In genomic region chr3:126912027-126912422, GRCh38 we compare ENCODE assay signal across 9 cellular contexts.
A peak's percentile ranks its signal among the peaks of the same experiment; 100 is the strongest.
DNase-seq lines count a peak whose midpoint lies in the region; ATAC-seq and TF ChIP-seq lines count a peak whose summit lies in the region.
"Had no signal": no experiment of that assay in that cellular context is flagged by ENCODE, and none has a peak within 500 bp of the region (broad histone marks: within the 10 kb centered on the region; RNA-seq: fewer than 3 reads in every experiment).

No MANE protein-coding gene starts in this region.

- H4K20me1 ChIP-seq in hepatocyte (ENCODE audit: insufficient read depth, poor library complexity, severe bottlenecking): no peaks in the 10 kb centered on the region

- peaks cover 0 to 2% of the 10 kb centered on the region in 2 donors for H3K27me3 Mint-ChIP-seq in CD8-positive, alpha-beta memory T cell
- peaks cover 64% of the 10 kb centered on the region for H3K27me3 Mint-ChIP-seq in IgD-negative memory B cell
- H3K27me3 Mint-ChIP-seq in natural killer cell (ENCODE audit: low read depth in 2 of 2): peaks cover 38 to 45% of the 10 kb centered on the region in 2 donors

- no peaks in the 10 kb centered on the region for H3K36me3 ChIP-seq in CD8-positive, alpha-beta memory T cell (ENCODE audit: insufficient read depth, low read length)
- H3K36me3 ChIP-seq in brain microvascular endothelial cell (replicated peaks) (no peaks in the 10 kb centered on the region), hepatocyte (replicated peaks; ENCODE audit: insufficient read depth, low read depth) (no peaks in the 10 kb centered on the region), gastroesophageal sphincter (peaks cover 0 to 23% of the 10 kb centered on the region in 2 donors)
- H3K36me3 ChIP-seq: pancreas had no signal

- no peaks in the 10 kb centered on the region for H3K27me3 ChIP-seq in CD8-positive, alpha-beta memory T cell (ENCODE audit: insufficient read depth, low read length, poor library complexity, severe bottlenecking)
- H3K27me3 ChIP-seq in brain microvascular endothelial cell (replicated peaks) (no peaks in the 10 kb centered on the region), hepatocyte (no peaks in the 10 kb centered on the region), gastroesophageal sphincter (no peaks in the 10 kb centered on the region)
- H3K27me3 ChIP-seq: pancreas had no signal

- peaks cover 27% of the 10 kb centered on the region for H3K4me1 ChIP-seq in CD8-positive, alpha-beta memory T cell (ENCODE audit: insufficient read depth, low read length)
- H3K4me1 ChIP-seq in hepatocyte (ENCODE audit: insufficient read depth): no peaks in the 10 kb centered on the region
- H3K4me1 ChIP-seq in gastroesophageal sphincter: peaks cover 0 to 6% (median 0%) of the 10 kb centered on the region in 3 donors
- H3K4me1 ChIP-seq: pancreas had no signal

- peaks cover 7 to 8% (median 7%) of the 10 kb centered on the region in 3 donors for H3K36me3 Mint-ChIP-seq in CD8-positive, alpha-beta memory T cell
- H3K36me3 Mint-ChIP-seq in IgD-negative memory B cell: peaks cover 6% of the 10 kb centered on the region
- H3K36me3 Mint-ChIP-seq in natural killer cell: peaks cover 6% of the 10 kb centered on the region

- TF ChIP-seq CTCF in brain microvascular endothelial cell (IDR thresholded peaks at IDR 0.05; ENCODE audit: low read depth, low read length, missing control alignments): no peak
- no peak for TF ChIP-seq CTCF in natural killer cell (IDR thresholded peaks at IDR 0.05)
- TF ChIP-seq CTCF in hepatocyte (IDR thresholded peaks at IDR 0.05; ENCODE audit: poor library complexity): no peak
- no peak for TF ChIP-seq CTCF in gastroesophageal sphincter (IDR thresholded peaks at IDR 0.05)

- H3K27ac Mint-ChIP-seq in CD8-positive, alpha-beta memory T cell: peak overlapping the region; percentile 62 to 95 (median 90)
- H3K27ac Mint-ChIP-seq in IgD-negative memory B cell: peak overlapping the region; percentile 73 to 93 (median 93)
- peak overlapping the region; percentile 89 to 95 for H3K27ac Mint-ChIP-seq in natural killer cell

- in situ Hi-C loops in brain microvascular endothelial cell (cut with HindIII; ENCODE audit: low pct_ligation_motif_present, low sequenced_read_pairs): no loop called here

- H3K9me3 Mint-ChIP-seq in CD8-positive, alpha-beta memory T cell: no peaks in the 10 kb centered on the region
- H3K9me3 Mint-ChIP-seq in IgD-negative memory B cell (no peaks in the 10 kb centered on the region), natural killer cell (peaks cover 0 to 2% of the 10 kb centered on the region in 2 donors)

- no peaks in the 10 kb centered on the region for H3K79me2 ChIP-seq in hepatocyte

- CTCF ChIA-PET in CD8-positive, alpha-beta memory T cell (lab: Charles Lee): interaction anchor here (0.8 to 1.2 kb wide), 3 partner anchors 10 to 233 kb away, joined by 3 read pairs; no protein-coding TSS in a partner anchor

- intact Hi-C loops in natural killer cell (cut with micrococcal nuclease): no loop called here

- H3K27ac ChIP-seq in CD8-positive, alpha-beta memory T cell (ENCODE audit: low read depth, low read length): peak overlapping the region; percentile 28
- H3K27ac ChIP-seq in brain microvascular endothelial cell (peak overlapping the region; percentile 73), hepatocyte (no peak overlapping the region), gastroesophageal sphincter (no peak overlapping the region)

- no peak overlapping the region for H3K4me2 ChIP-seq in hepatocyte

- H3K4me3 ChIP-seq in CD8-positive, alpha-beta memory T cell (ENCODE audit: low read length): no peak overlapping the region
- no peak overlapping the region for H3K4me3 ChIP-seq in brain microvascular endothelial cell (ENCODE audit: low read depth, low read length)
- H3K4me3 ChIP-seq in hepatocyte: no peak overlapping the region
- no peak overlapping the region for H3K4me3 ChIP-seq in gastroesophageal sphincter
- H3K4me3 ChIP-seq: pancreas had no signal

- no peak for TF ChIP-seq POLR2A in gastroesophageal sphincter (IDR thresholded peaks at IDR 0.05)

- over 99% methylated on average over 9 of the region's 9 CpGs for WGBS in hepatocyte (ENCODE audit: low lambda C conversion rate, missing lambda C conversion rate)
- 100% methylated on average over 2 of the region's 9 CpGs; no CpG with 5 or more reads in 1 of the 2 donors for WGBS in gastroesophageal sphincter (ENCODE audit: low coverage in 1 of 2), 2 donors

- no peak for DNase-seq in CD8-positive, alpha-beta memory T cell
- DNase-seq in brain microvascular endothelial cell (no peak), natural killer cell (no peak), hepatocyte (ENCODE audit: low spot score) (no peak), GM03348 (ENCODE audit: low spot score) (no peak)

- no peak for TF ChIP-seq EP300 in gastroesophageal sphincter (IDR thresholded peaks at IDR 0.05)

- ATAC-seq in natural killer cell: peak in 1 of 3 donors; percentile 20
- no peak for ATAC-seq in HG03175 (IDR thresholded peaks at IDR 0.05; ENCODE audit: unreplicated experiment)
- no peak for ATAC-seq in gastroesophageal sphincter

- POLR2A ChIA-PET in CD8-positive, alpha-beta memory T cell (lab: Charles Lee): no interaction called here

- H3K4me1 Mint-ChIP-seq in CD8-positive, alpha-beta memory T cell: peaks cover 43 to 52% (median 44%) of the 10 kb centered on the region in 3 donors
- H3K4me1 Mint-ChIP-seq in IgD-negative memory B cell: peaks cover 21 to 27% (median 23%) of the 10 kb centered on the region in 3 donors
- H3K4me1 Mint-ChIP-seq in natural killer cell: peaks cover 48 to 49% of the 10 kb centered on the region in 2 donors

- H2AFZ ChIP-seq in hepatocyte: no peak overlapping the region

- H3K9me3 ChIP-seq in CD8-positive, alpha-beta memory T cell (ENCODE audit: low read length): no peaks in the 10 kb centered on the region
- H3K9me3 ChIP-seq in hepatocyte (ENCODE audit: low read depth): no peaks in the 10 kb centered on the region
- H3K9me3 ChIP-seq in gastroesophageal sphincter: no peaks in the 10 kb centered on the region
- H3K9me3 ChIP-seq: pancreas had no signal

- no peaks in the 10 kb centered on the region for H3K9me2 ChIP-seq in hepatocyte (replicated peaks; ENCODE audit: insufficient read depth)

- H3K4me3 Mint-ChIP-seq in CD8-positive, alpha-beta memory T cell: peak overlapping the region in 6 of 7 donors; percentile 71 to 86 (median 78)
- peak overlapping the region in 3 of 4 donors; percentile 14 to 84 (median 76) for H3K4me3 Mint-ChIP-seq in IgD-negative memory B cell
- peak overlapping the region; percentile 88 for H3K4me3 Mint-ChIP-seq in natural killer cell

Comparison
In these comparisons a context has a peak if more than half of its experiments do, and no peak if none do; other contexts are left out.
1. H3K27ac ChIP-seq: peak in CD8-positive, alpha-beta memory T cell (single experiment) and brain microvascular endothelial cell (single experiment); none in hepatocyte (single experiment) and gastroesophageal sphincter (0 of 4).
2. Peak in every context shown above with its lines, with median percentiles within 50 percentile points of each other: H3K27ac Mint-ChIP-seq and H3K4me3 Mint-ChIP-seq.